In the genomic region with DNA sequence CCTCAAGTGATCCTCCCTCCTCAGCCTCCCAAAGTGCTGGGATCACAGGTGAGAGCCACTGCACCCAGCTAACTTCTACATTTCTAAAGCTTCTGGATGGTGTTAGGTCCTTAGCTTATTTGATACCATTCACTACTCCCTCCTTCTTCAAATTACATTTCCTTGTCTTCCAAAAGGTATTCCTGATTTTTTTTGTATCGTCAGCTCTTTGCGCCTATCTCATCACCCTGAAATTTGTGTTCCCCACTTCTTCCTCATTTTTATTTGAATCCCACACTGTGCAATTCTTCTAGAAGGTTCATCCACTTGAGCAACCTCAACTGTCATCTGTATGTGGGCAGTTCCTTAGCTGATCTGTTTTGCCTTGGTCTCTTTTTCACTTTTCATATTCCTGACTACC, we compare ENCODE assay signal across 15 cellular contexts.
A peak's percentile ranks its signal among the peaks of the same experiment; 100 is the strongest.
DNase-seq lines count a peak whose midpoint lies in the region; ATAC-seq, FAIRE-seq and TF ChIP-seq lines count a peak whose summit lies in the region.
"Had no signal": no experiment of that assay in that cellular context is flagged by ENCODE, and none has a peak within 500 bp of the region (broad histone marks: within the 10 kb centered on the region; RNA-seq: fewer than 3 reads in every experiment).

No MANE protein-coding gene starts in this region.

- H3K27ac Mint-ChIP-seq in Caco-2 (ENCODE audit: unreplicated experiment), result peak overlapping the region; percentile 66
- H3K27ac Mint-ChIP-seq: CD8-positive, alpha-beta T cell had no signal

- H3K36me3 Mint-ChIP-seq in Caco-2 (ENCODE audit: insufficient read depth, unreplicated experiment), result peaks cover 42% of the 10 kb centered on the region

- H3K4me3 Mint-ChIP-seq in Caco-2 (ENCODE audit: unreplicated experiment), result peak overlapping the region; percentile 13
- H3K4me3 Mint-ChIP-seq: CD14-positive monocyte; CD8-positive, alpha-beta T cell had no signal

- no peak overlapping the region for H2AFZ ChIP-seq in K562 (ENCODE audit: low read depth, low read length)
- H2AFZ ChIP-seq: GM23248 had no signal

- CTCF ChIA-PET in A549 (lab: Yijun Ruan, JAX), result interaction anchor here (0.8 kb wide), 1 partner anchor 63 kb away, joined by 4 read pairs; no protein-coding TSS in a partner anchor
- CTCF ChIA-PET in Caco-2 (lab: Charles Lee), result interaction anchor here (1.2 kb wide), 1 partner anchor 62 kb away, joined by 4 read pairs; no protein-coding TSS in a partner anchor
- CTCF ChIA-PET in K562 (lab: Yijun Ruan, JAX; ENCODE audit: low intra/inter-chr PET ratio), result no interaction called here

- no peaks in the 10 kb centered on the region for H3K27me3 ChIP-seq in Caco-2 (replicated peaks; ENCODE audit: control insufficient read depth, insufficient read depth, low read length)
- H3K27me3 ChIP-seq in K562 (ENCODE audit: control insufficient read depth in 2 of 2, insufficient read depth in 2 of 2, low read length in 2 of 2), result no peaks in the 10 kb centered on the region
- no peaks in the 10 kb centered on the region for H3K27me3 ChIP-seq in neutrophil

- in situ Hi-C loops in K562 (cut with MboI), result no loop called here

- no peaks in the 10 kb centered on the region for H3K27me3 Mint-ChIP-seq in Caco-2 (ENCODE audit: insufficient read depth, unreplicated experiment)

- no peak overlapping the region for H3K4me2 ChIP-seq in A549
- H3K4me2 ChIP-seq in K562 (ENCODE audit: insufficient read depth, low read length), result no peak overlapping the region

- no peaks in the 10 kb centered on the region for H4K20me1 ChIP-seq in K562 (replicated peaks; ENCODE audit: control insufficient read depth, insufficient read depth, low read length)

- peaks cover 10% of the 10 kb centered on the region for H3K9me3 Mint-ChIP-seq in Caco-2 (ENCODE audit: unreplicated experiment)
- H3K9me3 Mint-ChIP-seq: CD8-positive, alpha-beta T cell had no signal

- H3K27ac ChIP-seq in A549 (no peak overlapping the region), K562 (ENCODE audit: extremely low read depth, low read depth, low read length) (no peak overlapping the region), neutrophil (peak overlapping the region; percentile 41)
- H3K27ac ChIP-seq: GM23248 had no signal

- H3K9ac ChIP-seq in K562 (ENCODE audit: insufficient read depth in 1 of 2, low read depth in 2 of 2, low read length in 2 of 2), result no peak overlapping the region
- H3K9ac ChIP-seq: GM23248 had no signal

- no peaks in the 10 kb centered on the region for H3K9me1 ChIP-seq in K562 (ENCODE audit: control insufficient read depth, insufficient read depth, low read length)

- POLR2A ChIA-PET in A549 (lab: Yijun Ruan, JAX), result no interaction called here
- POLR2A ChIA-PET in Caco-2 (lab: Charles Lee), result no interaction called here
- POLR2A ChIA-PET in K562 (lab: Yijun Ruan, JAX), result interaction anchor here (1.7 kb wide), 1 partner anchor 38 kb away, joined by 4 read pairs; no protein-coding TSS in a partner anchor

- FAIRE-seq in A549 (lab: Jason Lieb, UNC) (no peak), K562 (lab: Jason Lieb, UNC) (no peak)
- FAIRE-seq: GM12892, GM19239, H54 had no signal

- TF ChIP-seq EP300 in A549 (IDR thresholded peaks at IDR 0.05), result no peak
- no peak for TF ChIP-seq EP300 in K562 (IDR thresholded peaks at IDR 0.05; ENCODE audit: low read length)

- TF ChIP-seq CTCF in A549 (IDR thresholded peaks at IDR 0.05), result no peak
- TF ChIP-seq CTCF in Caco-2 (IDR thresholded peaks at IDR 0.05; ENCODE audit: insufficient read depth in 1 of 2, low read depth in 1 of 2, low read length in 1 of 2, severe bottlenecking in 1 of 2, unreplicated experiment in 1 of 2), result no peak
- no peak for TF ChIP-seq CTCF in K562 (IDR thresholded peaks at IDR 0.05 in 2 of 3, conservative IDR thresholded peaks at IDR 0.05 in 1 of 3; ENCODE audit: insufficient read depth in 2 of 3, low read depth in 1 of 3, low read length in 3 of 3)
- no peak for TF ChIP-seq CTCF in neutrophil (IDR thresholded peaks at IDR 0.05)

- TF ChIP-seq RAD21 in A549 (conservative IDR thresholded peaks at IDR 0.05 in 1 of 2, IDR thresholded peaks at IDR 0.05 in 1 of 2), result no peak
- TF ChIP-seq RAD21 in K562 (CRISPR knock-in tag; conservative IDR thresholded peaks at IDR 0.05 in 1 of 2, IDR thresholded peaks at IDR 0.05 in 1 of 2), result no peak

- no peaks in the 10 kb centered on the region for H3K4me1 ChIP-seq in A549
- H3K4me1 ChIP-seq in Caco-2, result peaks cover 45% of the 10 kb centered on the region
- H3K4me1 ChIP-seq in K562 (replicated peaks in 1 of 2; ENCODE audit: control insufficient read depth in 2 of 2, insufficient read depth in 2 of 2, low read length in 2 of 2), result no peaks in the 10 kb centered on the region; a peak in 1 of 5 replicates
- H3K4me1 ChIP-seq in neutrophil (ENCODE audit: control insufficient read depth in 1 of 2, insufficient read depth in 1 of 2, low read depth in 1 of 2, low read length in 1 of 2), result peaks cover 0 to 36% of the 10 kb centered on the region in 2 experiments

- peaks cover 30% of the 10 kb centered on the region for H3K4me1 Mint-ChIP-seq in Caco-2 (ENCODE audit: low read depth, unreplicated experiment)

- ATAC-seq in A549 (no peak), K562 (no peak)
- ATAC-seq: CD8-positive, alpha-beta T cell had no signal

- WGBS in A549 (ENCODE audit: missing lambda C conversion rate), result 89% methylated on average over 2 of the region's 2 CpGs
- WGBS in K562 (ENCODE audit: insufficient coverage, low coverage, missing lambda C conversion rate), result 96% methylated on average over 2 of the region's 2 CpGs

- H3K36me3 ChIP-seq in Caco-2 (ENCODE audit: control insufficient read depth, insufficient read depth, low read length), result peaks cover 4% of the 10 kb centered on the region
- H3K36me3 ChIP-seq in K562 (ENCODE audit: control insufficient read depth, insufficient read depth, low read length), result no peaks in the 10 kb centered on the region
- peaks cover 31% of the 10 kb centered on the region for H3K36me3 ChIP-seq in neutrophil

- TF ChIP-seq POLR2A in A549 (IDR thresholded peaks at IDR 0.05; ENCODE audit: low read length) (no peak), K562 (conservative IDR thresholded peaks at IDR 0.05) (no peak)

- no peaks in the 10 kb centered on the region for H3K9me3 ChIP-seq in A549
- H3K9me3 ChIP-seq in Caco-2, result no peaks in the 10 kb centered on the region
- no peaks in the 10 kb centered on the region for H3K9me3 ChIP-seq in K562 (replicated peaks; ENCODE audit: control insufficient read depth, insufficient read depth, low read depth, low read length)
- no peaks in the 10 kb centered on the region for H3K9me3 ChIP-seq in neutrophil

- BruUV-seq in Caco-2 (replicated peaks; lab: Mats Ljungman, UMichigan) (no TSS peak), K562 (replicated peaks; lab: Mats Ljungman, UMichigan) (no TSS peak)

- intact Hi-C loops in Caco-2 (cut with micrococcal nuclease; ENCODE audit: unreplicated experiment), result no loop called here
- intact Hi-C loops in K562 (cut with micrococcal nuclease), result no loop called here

- H3K79me2 ChIP-seq in K562 (ENCODE audit: control insufficient read depth, insufficient read depth, low read length), result no peaks in the 10 kb centered on the region

- H3K4me3 ChIP-seq in A549 (no peak overlapping the region), Caco-2 (ENCODE audit: low read depth, low read length) (no peak overlapping the region), K562 (no peak overlapping the region), neutrophil (ENCODE audit: low read depth in 1 of 2, low read length in 1 of 2) (no peak overlapping the region)
- H3K4me3 ChIP-seq: GM23248 had no signal

- no peak for DNase-seq in A549 (ENCODE audit: low read depth in 1 of 2, low spot score in 1 of 2)
- DNase-seq in Caco-2, result no peak
- DNase-seq in K562 (ENCODE audit: extremely low read depth in 1 of 4, low spot score in 3 of 4), result no peak
- no peak for DNase-seq in LoVo (ENCODE audit: low spot score)
- DNase-seq in inferior parietal cortex (ENCODE audit: extremely low spot score), result no peak
- DNase-seq: CD8-positive, alpha-beta T cell; COR-L47; DND-41; GDM1; GM23248 had no signal

TF ChIP-seq in A549, 52 proteins besides CTCF, POLR2A, EP300 and RAD21:
- no peak for TF ChIP-seq CHD2 (IDR thresholded peaks at IDR 0.05; ENCODE audit: low read length, partially characterized antibody)
- no peak for TF ChIP-seq HDAC2 (IDR thresholded peaks at IDR 0.05)
- peak; percentile 47 for TF ChIP-seq MAFK (IDR thresholded peaks at IDR 0.05; ENCODE audit: partially characterized antibody)

TF ChIP-seq in K562, 482 proteins besides CTCF, POLR2A, EP300 and RAD21:
- TF ChIP-seq TOE1 (IDR thresholded peaks at IDR 0.05; ENCODE audit: borderline replicate concordance) (no peak), TOE1 (CRISPR knock-in tag; IDR thresholded peaks at IDR 0.05; ENCODE audit: borderline replicate concordance, low read depth) (no peak), FOXK1 (CRISPR knock-in tag; IDR thresholded peaks at IDR 0.05; ENCODE audit: borderline replicate concordance) (no peak), SREBF1 (IDR thresholded peaks at IDR 0.05; ENCODE audit: borderline replicate concordance, low read depth, low read length) (no peak), L3MBTL2 (IDR thresholded peaks at IDR 0.05) (no peak), STAT5A (IDR thresholded peaks at IDR 0.05; ENCODE audit: borderline replicate concordance, low read length) (no peak), ZNF316 (IDR thresholded peaks at IDR 0.05) (peak; percentile 62; the same call in 1 of the 2 replicates), MTA1 (IDR thresholded peaks at IDR 0.05; ENCODE audit: borderline replicate concordance) (no peak), C11orf30 (IDR thresholded peaks at IDR 0.05; ENCODE audit: low read depth) (peak; percentile 24; the same call in 1 of the 2 replicates), SREBF2 (CRISPR knock-in tag; IDR thresholded peaks at IDR 0.05) (no peak), HNRNPH1 (optimal IDR thresholded peaks at IDR 0.05; ENCODE audit: low read depth, low read length) (no peak), ZNF655 (CRISPR knock-in tag; IDR thresholded peaks at IDR 0.05) (no peak)

Comparison
In these comparisons a context has a peak if more than half of its experiments do, and no peak if none do; other contexts are left out.
1. Of the 35 proteins assayed by ChIP-seq in both K562 and A549: peak only in K562: none; only in A549: MAFK; in both: none; in neither: 34.